1 cellular context compared by ENCODE assay signal in the genomic region with DNA sequence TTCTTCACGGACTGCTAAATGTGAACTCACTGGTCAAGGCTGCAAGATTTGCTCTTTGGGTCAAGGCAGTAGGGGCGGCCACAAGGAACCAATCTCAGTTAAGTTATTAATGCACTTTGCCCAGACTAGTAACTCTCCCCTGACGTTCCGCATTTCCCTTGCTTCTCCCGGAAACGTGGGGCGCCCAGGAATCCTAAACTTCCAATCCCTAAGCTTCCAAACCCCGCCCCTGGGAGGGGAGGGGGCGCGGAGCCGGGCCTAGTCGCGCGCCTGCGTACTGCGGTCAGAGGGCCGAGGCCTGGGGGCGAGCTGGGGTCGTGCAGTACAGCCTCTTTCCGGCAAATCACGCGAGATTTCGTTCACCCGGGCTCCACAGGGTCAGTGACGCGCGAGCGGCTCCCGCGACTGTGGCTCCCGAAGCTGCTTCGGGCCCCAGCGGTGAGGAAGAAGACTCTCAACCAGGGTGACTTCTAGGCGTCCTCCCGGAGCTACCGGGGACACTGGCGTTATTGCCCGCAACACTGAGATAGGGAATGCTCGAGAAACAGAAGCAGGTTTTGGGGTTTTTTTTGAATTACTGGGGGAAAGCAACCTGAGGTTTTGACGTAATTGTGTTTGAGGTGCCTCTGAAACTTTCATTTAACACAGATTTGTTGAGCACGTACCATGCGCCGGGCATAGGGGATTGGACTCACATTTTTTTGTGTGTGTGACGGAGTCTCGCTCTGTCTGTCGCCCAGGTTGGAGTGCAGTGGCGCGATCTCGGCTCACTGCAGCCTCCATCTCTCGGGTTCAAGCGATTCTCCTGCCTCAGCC.
TF ChIP-seq lines count a peak whose summit lies in the region.

Gene PTGR2, plus strand, starts transcription at position 265 of the 816 bp plus-strand sequence. CDS start 7,032 bp downstream, outside the sequence.

TF ChIP-seq in K562, 482 proteins besides CTCF, POLR2A, EP300 and RAD21 (continued from another document and continues in another):
- TF ChIP-seq, protein P1, sequence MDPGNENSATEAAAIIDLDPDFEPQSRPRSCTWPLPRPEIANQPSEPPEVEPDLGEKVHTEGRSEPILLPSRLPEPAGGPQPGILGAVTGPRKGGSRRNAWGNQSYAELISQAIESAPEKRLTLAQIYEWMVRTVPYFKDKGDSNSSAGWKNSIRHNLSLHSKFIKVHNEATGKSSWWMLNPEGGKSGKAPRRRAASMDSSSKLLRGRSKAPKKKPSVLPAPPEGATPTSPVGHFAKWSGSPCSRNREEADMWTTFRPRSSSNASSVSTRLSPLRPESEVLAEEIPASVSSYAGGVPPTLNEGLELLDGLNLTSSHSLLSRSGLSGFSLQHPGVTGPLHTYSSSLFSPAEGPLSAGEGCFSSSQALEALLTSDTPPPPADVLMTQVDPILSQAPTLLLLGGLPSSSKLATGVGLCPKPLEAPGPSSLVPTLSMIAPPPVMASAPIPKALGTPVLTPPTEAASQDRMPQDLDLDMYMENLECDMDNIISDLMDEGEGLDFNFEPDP (CRISPR knock-in tag; IDR thresholded peaks at IDR 0.05): no peak
- TF ChIP-seq BRD4 (IDR thresholded peaks at IDR 0.05) (no peak), TRIM28 (IDR thresholded peaks at IDR 0.05) (no peak), KAT2B (IDR thresholded peaks at IDR 0.05; ENCODE audit: low read depth, low read length) (no peak), ELF4 (CRISPR knock-in tag; IDR thresholded peaks at IDR 0.05) (no peak), MTF1 (CRISPR knock-in tag; IDR thresholded peaks at IDR 0.05; ENCODE audit: borderline replicate concordance) (no peak), CREBBP (IDR thresholded peaks at IDR 0.05; ENCODE audit: low read depth, low read length) (no peak), NFRKB (IDR thresholded peaks at IDR 0.05; ENCODE audit: low read depth) (peak; percentile 74; the same call in 1 of the 2 replicates), ZNF324 (CRISPR knock-in tag; IDR thresholded peaks at IDR 0.05) (no peak), POLR2H (tag; IDR thresholded peaks at IDR 0.05; ENCODE audit: low read depth) (peak; percentile 75), SMAD2 (IDR thresholded peaks at IDR 0.05; ENCODE audit: low read depth, low read length) (no peak), BRF1 (IDR thresholded peaks at IDR 0.05; ENCODE audit: borderline replicate concordance, extremely low read depth, insufficient read length) (no peak), NUFIP1 (IDR thresholded peaks at IDR 0.05; ENCODE audit: partially characterized antibody) (no peak), HDAC6 (IDR thresholded peaks at IDR 0.05; ENCODE audit: low read depth, low read length) (no peak), ZNF444 (CRISPR knock-in tag; IDR thresholded peaks at IDR 0.05) (no peak), ZNF431 (CRISPR knock-in tag; IDR thresholded peaks at IDR 0.05) (no peak), MCM7 (IDR thresholded peaks at IDR 0.05) (no peak), KHSRP (IDR thresholded peaks at IDR 0.05) (no peak), POLR2AphosphoS2 (IDR thresholded peaks at IDR 0.05; ENCODE audit: low read length) (no peak), ZNF551 (CRISPR knock-in tag; IDR thresholded peaks at IDR 0.05) (no peak), HEY1 (CRISPR knock-in tag; IDR thresholded peaks at IDR 0.05; ENCODE audit: borderline replicate concordance) (no peak), KLF1 (tag; IDR thresholded peaks at IDR 0.05) (no peak), ZNF583 (CRISPR knock-in tag; IDR thresholded peaks at IDR 0.05) (peak; percentile 42; the same call in 1 of the 2 replicates), JUN (IDR thresholded peaks at IDR 0.05; ENCODE audit: borderline replicate concordance, low read depth, low read length) (no peak), JUN (CRISPR knock-in tag; IDR thresholded peaks at IDR 0.05; ENCODE audit: borderline replicate concordance) (peak; percentile 70; the same call in 1 of the 2 replicates), ZFPM2 (CRISPR knock-in tag; IDR thresholded peaks at IDR 0.05) (no peak), ZNF3 (CRISPR knock-in tag; IDR thresholded peaks at IDR 0.05) (no peak), ZFP36 (IDR thresholded peaks at IDR 0.05; ENCODE audit: low read depth, low read length, partially characterized antibody) (no peak), SIX5 (IDR thresholded peaks at IDR 0.05; ENCODE audit: borderline replicate concordance in 1 of 2, insufficient read depth in 1 of 2, low read depth in 1 of 2, low read length in 2 of 2) (no peak), BMI1 (IDR thresholded peaks at IDR 0.05; ENCODE audit: low read length) (no peak), RBM34 (IDR thresholded peaks at IDR 0.05; ENCODE audit: borderline replicate concordance, insufficient read depth, low read length) (no peak), ZSCAN32 (CRISPR knock-in tag; IDR thresholded peaks at IDR 0.05) (no peak), ZNF316 (IDR thresholded peaks at IDR 0.05) (no peak), C11orf30 (IDR thresholded peaks at IDR 0.05; ENCODE audit: low read depth) (no peak), SAFB2 (IDR thresholded peaks at IDR 0.05; ENCODE audit: borderline replicate concordance, low read depth, low read length, severe bottlenecking) (no peak), MYC (IDR thresholded peaks at IDR 0.05; ENCODE audit: low read depth, low read length) (0 out of 2 replicates have a peak, but pooled peaks have one; percentile 39), MYC (CRISPR knock-in tag; IDR thresholded peaks at IDR 0.05; ENCODE audit: borderline replicate concordance, low read depth) (no peak), SMAD3 (CRISPR knock-in tag; conservative IDR thresholded peaks at IDR 0.05) (no peak)
- TF ChIP-seq, protein P2, sequence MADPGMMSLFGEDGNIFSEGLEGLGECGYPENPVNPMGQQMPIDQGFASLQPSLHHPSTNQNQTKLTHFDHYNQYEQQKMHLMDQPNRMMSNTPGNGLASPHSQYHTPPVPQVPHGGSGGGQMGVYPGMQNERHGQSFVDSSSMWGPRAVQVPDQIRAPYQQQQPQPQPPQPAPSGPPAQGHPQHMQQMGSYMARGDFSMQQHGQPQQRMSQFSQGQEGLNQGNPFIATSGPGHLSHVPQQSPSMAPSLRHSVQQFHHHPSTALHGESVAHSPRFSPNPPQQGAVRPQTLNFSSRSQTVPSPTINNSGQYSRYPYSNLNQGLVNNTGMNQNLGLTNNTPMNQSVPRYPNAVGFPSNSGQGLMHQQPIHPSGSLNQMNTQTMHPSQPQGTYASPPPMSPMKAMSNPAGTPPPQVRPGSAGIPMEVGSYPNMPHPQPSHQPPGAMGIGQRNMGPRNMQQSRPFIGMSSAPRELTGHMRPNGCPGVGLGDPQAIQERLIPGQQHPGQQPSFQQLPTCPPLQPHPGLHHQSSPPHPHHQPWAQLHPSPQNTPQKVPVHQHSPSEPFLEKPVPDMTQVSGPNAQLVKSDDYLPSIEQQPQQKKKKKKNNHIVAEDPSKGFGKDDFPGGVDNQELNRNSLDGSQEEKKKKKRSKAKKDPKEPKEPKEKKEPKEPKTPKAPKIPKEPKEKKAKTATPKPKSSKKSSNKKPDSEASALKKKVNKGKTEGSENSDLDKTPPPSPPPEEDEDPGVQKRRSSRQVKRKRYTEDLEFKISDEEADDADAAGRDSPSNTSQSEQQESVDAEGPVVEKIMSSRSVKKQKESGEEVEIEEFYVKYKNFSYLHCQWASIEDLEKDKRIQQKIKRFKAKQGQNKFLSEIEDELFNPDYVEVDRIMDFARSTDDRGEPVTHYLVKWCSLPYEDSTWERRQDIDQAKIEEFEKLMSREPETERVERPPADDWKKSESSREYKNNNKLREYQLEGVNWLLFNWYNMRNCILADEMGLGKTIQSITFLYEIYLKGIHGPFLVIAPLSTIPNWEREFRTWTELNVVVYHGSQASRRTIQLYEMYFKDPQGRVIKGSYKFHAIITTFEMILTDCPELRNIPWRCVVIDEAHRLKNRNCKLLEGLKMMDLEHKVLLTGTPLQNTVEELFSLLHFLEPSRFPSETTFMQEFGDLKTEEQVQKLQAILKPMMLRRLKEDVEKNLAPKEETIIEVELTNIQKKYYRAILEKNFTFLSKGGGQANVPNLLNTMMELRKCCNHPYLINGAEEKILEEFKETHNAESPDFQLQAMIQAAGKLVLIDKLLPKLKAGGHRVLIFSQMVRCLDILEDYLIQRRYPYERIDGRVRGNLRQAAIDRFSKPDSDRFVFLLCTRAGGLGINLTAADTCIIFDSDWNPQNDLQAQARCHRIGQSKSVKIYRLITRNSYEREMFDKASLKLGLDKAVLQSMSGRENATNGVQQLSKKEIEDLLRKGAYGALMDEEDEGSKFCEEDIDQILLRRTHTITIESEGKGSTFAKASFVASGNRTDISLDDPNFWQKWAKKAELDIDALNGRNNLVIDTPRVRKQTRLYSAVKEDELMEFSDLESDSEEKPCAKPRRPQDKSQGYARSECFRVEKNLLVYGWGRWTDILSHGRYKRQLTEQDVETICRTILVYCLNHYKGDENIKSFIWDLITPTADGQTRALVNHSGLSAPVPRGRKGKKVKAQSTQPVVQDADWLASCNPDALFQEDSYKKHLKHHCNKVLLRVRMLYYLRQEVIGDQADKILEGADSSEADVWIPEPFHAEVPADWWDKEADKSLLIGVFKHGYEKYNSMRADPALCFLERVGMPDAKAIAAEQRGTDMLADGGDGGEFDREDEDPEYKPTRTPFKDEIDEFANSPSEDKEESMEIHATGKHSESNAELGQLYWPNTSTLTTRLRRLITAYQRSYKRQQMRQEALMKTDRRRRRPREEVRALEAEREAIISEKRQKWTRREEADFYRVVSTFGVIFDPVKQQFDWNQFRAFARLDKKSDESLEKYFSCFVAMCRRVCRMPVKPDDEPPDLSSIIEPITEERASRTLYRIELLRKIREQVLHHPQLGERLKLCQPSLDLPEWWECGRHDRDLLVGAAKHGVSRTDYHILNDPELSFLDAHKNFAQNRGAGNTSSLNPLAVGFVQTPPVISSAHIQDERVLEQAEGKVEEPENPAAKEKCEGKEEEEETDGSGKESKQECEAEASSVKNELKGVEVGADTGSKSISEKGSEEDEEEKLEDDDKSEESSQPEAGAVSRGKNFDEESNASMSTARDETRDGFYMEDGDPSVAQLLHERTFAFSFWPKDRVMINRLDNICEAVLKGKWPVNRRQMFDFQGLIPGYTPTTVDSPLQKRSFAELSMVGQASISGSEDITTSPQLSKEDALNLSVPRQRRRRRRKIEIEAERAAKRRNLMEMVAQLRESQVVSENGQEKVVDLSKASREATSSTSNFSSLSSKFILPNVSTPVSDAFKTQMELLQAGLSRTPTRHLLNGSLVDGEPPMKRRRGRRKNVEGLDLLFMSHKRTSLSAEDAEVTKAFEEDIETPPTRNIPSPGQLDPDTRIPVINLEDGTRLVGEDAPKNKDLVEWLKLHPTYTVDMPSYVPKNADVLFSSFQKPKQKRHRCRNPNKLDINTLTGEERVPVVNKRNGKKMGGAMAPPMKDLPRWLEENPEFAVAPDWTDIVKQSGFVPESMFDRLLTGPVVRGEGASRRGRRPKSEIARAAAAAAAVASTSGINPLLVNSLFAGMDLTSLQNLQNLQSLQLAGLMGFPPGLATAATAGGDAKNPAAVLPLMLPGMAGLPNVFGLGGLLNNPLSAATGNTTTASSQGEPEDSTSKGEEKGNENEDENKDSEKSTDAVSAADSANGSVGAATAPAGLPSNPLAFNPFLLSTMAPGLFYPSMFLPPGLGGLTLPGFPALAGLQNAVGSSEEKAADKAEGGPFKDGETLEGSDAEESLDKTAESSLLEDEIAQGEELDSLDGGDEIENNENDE (IDR thresholded peaks at IDR 0.05; ENCODE audit: low read depth, low read length): no peak
- TF ChIP-seq, protein P3, sequence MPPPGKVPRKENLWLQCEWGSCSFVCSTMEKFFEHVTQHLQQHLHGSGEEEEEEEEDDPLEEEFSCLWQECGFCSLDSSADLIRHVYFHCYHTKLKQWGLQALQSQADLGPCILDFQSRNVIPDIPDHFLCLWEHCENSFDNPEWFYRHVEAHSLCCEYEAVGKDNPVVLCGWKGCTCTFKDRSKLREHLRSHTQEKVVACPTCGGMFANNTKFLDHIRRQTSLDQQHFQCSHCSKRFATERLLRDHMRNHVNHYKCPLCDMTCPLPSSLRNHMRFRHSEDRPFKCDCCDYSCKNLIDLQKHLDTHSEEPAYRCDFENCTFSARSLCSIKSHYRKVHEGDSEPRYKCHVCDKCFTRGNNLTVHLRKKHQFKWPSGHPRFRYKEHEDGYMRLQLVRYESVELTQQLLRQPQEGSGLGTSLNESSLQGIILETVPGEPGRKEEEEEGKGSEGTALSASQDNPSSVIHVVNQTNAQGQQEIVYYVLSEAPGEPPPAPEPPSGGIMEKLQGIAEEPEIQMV (tag; conservative IDR thresholded peaks at IDR 0.05; ENCODE audit: low read depth): no peak
- TF ChIP-seq, protein P4, sequence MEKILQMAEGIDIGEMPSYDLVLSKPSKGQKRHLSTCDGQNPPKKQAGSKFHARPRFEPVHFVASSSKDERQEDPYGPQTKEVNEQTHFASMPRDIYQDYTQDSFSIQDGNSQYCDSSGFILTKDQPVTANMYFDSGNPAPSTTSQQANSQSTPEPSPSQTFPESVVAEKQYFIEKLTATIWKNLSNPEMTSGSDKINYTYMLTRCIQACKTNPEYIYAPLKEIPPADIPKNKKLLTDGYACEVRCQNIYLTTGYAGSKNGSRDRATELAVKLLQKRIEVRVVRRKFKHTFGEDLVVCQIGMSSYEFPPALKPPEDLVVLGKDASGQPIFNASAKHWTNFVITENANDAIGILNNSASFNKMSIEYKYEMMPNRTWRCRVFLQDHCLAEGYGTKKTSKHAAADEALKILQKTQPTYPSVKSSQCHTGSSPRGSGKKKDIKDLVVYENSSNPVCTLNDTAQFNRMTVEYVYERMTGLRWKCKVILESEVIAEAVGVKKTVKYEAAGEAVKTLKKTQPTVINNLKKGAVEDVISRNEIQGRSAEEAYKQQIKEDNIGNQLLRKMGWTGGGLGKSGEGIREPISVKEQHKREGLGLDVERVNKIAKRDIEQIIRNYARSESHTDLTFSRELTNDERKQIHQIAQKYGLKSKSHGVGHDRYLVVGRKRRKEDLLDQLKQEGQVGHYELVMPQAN (IDR thresholded peaks at IDR 0.05; ENCODE audit: borderline replicate concordance): no peak
- TF ChIP-seq, protein P5, sequence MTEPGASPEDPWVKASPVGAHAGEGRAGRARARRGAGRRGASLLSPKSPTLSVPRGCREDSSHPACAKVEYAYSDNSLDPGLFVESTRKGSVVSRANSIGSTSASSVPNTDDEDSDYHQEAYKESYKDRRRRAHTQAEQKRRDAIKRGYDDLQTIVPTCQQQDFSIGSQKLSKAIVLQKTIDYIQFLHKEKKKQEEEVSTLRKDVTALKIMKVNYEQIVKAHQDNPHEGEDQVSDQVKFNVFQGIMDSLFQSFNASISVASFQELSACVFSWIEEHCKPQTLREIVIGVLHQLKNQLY (CRISPR knock-in tag; conservative IDR thresholded peaks at IDR 0.05): no peak
- TF ChIP-seq, protein P6, sequence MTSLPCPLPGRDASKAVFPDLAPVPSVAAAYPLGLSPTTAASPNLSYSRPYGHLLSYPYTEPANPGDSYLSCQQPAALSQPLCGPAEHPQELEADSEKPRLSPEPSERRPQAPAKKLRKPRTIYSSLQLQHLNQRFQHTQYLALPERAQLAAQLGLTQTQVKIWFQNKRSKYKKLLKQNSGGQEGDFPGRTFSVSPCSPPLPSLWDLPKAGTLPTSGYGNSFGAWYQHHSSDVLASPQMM (CRISPR knock-in tag; IDR thresholded peaks at IDR 0.05): no peak
- TF ChIP-seq, protein P7, sequence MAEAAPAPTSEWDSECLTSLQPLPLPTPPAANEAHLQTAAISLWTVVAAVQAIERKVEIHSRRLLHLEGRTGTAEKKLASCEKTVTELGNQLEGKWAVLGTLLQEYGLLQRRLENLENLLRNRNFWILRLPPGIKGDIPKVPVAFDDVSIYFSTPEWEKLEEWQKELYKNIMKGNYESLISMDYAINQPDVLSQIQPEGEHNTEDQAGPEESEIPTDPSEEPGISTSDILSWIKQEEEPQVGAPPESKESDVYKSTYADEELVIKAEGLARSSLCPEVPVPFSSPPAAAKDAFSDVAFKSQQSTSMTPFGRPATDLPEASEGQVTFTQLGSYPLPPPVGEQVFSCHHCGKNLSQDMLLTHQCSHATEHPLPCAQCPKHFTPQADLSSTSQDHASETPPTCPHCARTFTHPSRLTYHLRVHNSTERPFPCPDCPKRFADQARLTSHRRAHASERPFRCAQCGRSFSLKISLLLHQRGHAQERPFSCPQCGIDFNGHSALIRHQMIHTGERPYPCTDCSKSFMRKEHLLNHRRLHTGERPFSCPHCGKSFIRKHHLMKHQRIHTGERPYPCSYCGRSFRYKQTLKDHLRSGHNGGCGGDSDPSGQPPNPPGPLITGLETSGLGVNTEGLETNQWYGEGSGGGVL (CRISPR knock-in tag; IDR thresholded peaks at IDR 0.05): no peak
